In genomic region chr12:55706840-55707671, GRCh38 we compare ENCODE assay signal across 6 cellular contexts. TPM values are rescaled to one million over a fixed set of nuclear protein-coding genes. Genes with fewer than 3 reads are reported as not detected.
DNase-seq lines count a peak whose midpoint lies in the region; ATAC-seq and TF ChIP-seq lines count a peak whose summit lies in the region.

No MANE protein-coding gene starts in this region.

- intact Hi-C loops in activated CD4-positive, alpha-beta memory T cell treated with anti-CD3 and anti-CD28 coated beads for 36 hours (cut with micrococcal nuclease), result no loop called here
- intact Hi-C loops in lower leg skin (cut with DNase I; ENCODE audit: low total_unique reads), result no loop called here

- POLR2A ChIA-PET in activated CD4-positive, alpha-beta memory T cell treated with anti-CD3 and anti-CD28 coated beads for 36 hours (lab: Charles Lee), result no interaction called here

- peak overlapping the region; percentile 14 for H3K4me3 ChIP-seq in lower leg skin (ENCODE audit: low read depth, poor library complexity, severe bottlenecking)

- no peak for ATAC-seq in GM18502 (IDR thresholded peaks at IDR 0.05; ENCODE audit: poor library complexity, unreplicated experiment)

- no peaks in the 10 kb centered on the region for H3K9me3 Mint-ChIP-seq in activated CD4-positive, alpha-beta memory T cell treated with anti-CD3 and anti-CD28 coated beads for 36 hours

- no peak for TF ChIP-seq CTCF in lower leg skin (IDR thresholded peaks at IDR 0.05)

- H3K4me1 Mint-ChIP-seq in activated CD4-positive, alpha-beta memory T cell treated with anti-CD3 and anti-CD28 coated beads for 36 hours (ENCODE audit: low read depth), result peaks cover 17% of the 10 kb centered on the region

- H3K27ac Mint-ChIP-seq in activated CD4-positive, alpha-beta memory T cell treated with anti-CD3 and anti-CD28 coated beads for 36 hours, result no peak overlapping the region

- no peak for TF ChIP-seq POLR2A in lower leg skin (IDR thresholded peaks at IDR 0.05)

- H3K27me3 Mint-ChIP-seq in activated CD4-positive, alpha-beta memory T cell treated with anti-CD3 and anti-CD28 coated beads for 36 hours, result peaks cover 20% of the 10 kb centered on the region

- DNase-seq in EL (peak; percentile 43), lower leg skin (ENCODE audit: low spot score in 2 of 2) (no peak), foreskin melanocyte (no peak), NCI-H2196 (lab: John Stamatoyannopoulos, UW; ENCODE audit: unreplicated experiment) (no peak)
- DNase-seq in activated CD4-positive, alpha-beta memory T cell treated with anti-CD3 and anti-CD28 coated beads for 36 hours, result peak; percentile 15

- no peaks in the 10 kb centered on the region for H3K36me3 Mint-ChIP-seq in activated CD4-positive, alpha-beta memory T cell treated with anti-CD3 and anti-CD28 coated beads for 36 hours

- CTCF ChIA-PET in activated CD4-positive, alpha-beta memory T cell treated with anti-CD3 and anti-CD28 coated beads for 36 hours (lab: Charles Lee), result interaction anchor here (1.2 to 2.9 kb wide), 3 partner anchors 11 to 50 kb away, joined by 6 to 11 read pairs (median 7); no protein-coding TSS in a partner anchor

- WGBS in lower leg skin, 2 donors, result 11 to 20% methylated on average over 23 of the region's 23 CpGs

- peak overlapping the region; percentile 74 for H3K4me3 Mint-ChIP-seq in activated CD4-positive, alpha-beta memory T cell treated with anti-CD3 and anti-CD28 coated beads for 36 hours

RNA-seq across cellular contexts. Expression of gene ITGA7, which starts 0.6 kb away (rescaled TPM):
- 1 to 10 TPM; 4.1 to 4.5 TPM for total RNA-seq in activated CD4-positive, alpha-beta memory T cell treated with anti-CD3 and anti-CD28 coated beads for 36 hours
- 10 to 100 TPM; 11.0 to 20.9 (median 12.8) TPM for total RNA-seq in lower leg skin

RNA-seq across cellular contexts. Expression of gene BLOC1S1, which starts 8.8 kb away (rescaled TPM):
- total RNA-seq in activated CD4-positive, alpha-beta memory T cell treated with anti-CD3 and anti-CD28 coated beads for 36 hours, result 100 to 1,000 TPM; 153 to 162 TPM
- total RNA-seq in lower leg skin, result 100 to 1,000 TPM; 114 to 167 (median 138) TPM

RNA-seq across cellular contexts. Expression of gene RDH5, which starts 13.1 kb away (rescaled TPM):
- 1 to 10 TPM; 5.1 to 7.0 TPM for total RNA-seq in activated CD4-positive, alpha-beta memory T cell treated with anti-CD3 and anti-CD28 coated beads for 36 hours
- 1 to 10 TPM; 2.5 to 8.9 (median 4.3) TPM for total RNA-seq in lower leg skin

RNA-seq across cellular contexts. Expression of gene CD63, which starts 21.8 kb away (rescaled TPM):
- 100 to 1,000 TPM; 204 to 210 TPM for total RNA-seq in activated CD4-positive, alpha-beta memory T cell treated with anti-CD3 and anti-CD28 coated beads for 36 hours
- 100 to 1,000 TPM; 151 to 408 (median 196) TPM for total RNA-seq in lower leg skin

RNA-seq across cellular contexts. Expression of gene GDF11, which starts 35.9 kb away (rescaled TPM):
- total RNA-seq in activated CD4-positive, alpha-beta memory T cell treated with anti-CD3 and anti-CD28 coated beads for 36 hours, result 1 to 10 TPM; 7.7 to 8.7 TPM
- 1 to 10 TPM in 1 of 4 donors, under 1 TPM in 3; 0.23 to 2.7 (median 0.57) TPM for total RNA-seq in lower leg skin

Comparison
In these comparisons a context has a peak if more than half of its experiments do, and no peak if none do; other contexts are left out.
1. DNase-seq: peak in EL (single experiment) and activated CD4-positive, alpha-beta memory T cell treated with anti-CD3 and anti-CD28 coated beads for 36 hours (single experiment); none in lower leg skin (0 of 2), foreskin melanocyte (single experiment) and NCI-H2196 (single experiment).